20 cellular contexts compared by ENCODE assay signal in the genomic region with DNA sequence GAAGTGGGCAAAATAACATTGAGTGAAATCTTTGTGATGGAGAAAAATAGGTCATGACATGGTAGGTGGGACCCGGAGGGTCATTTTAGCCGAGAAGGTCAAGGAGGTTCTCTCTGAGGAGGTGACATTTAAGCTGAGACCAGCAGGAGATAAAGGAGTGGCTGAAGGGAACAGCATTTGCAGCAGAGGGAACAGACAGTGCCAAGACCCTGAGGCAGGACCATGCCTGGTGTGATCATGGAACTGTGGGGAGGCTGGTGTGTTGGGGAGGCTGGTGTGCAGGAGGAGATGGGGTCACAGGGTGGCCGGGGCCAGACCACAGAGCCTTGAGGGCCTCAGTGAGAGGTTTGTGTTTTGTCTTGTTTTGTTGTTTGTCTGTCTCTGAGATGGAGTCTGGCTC. TPM values are rescaled to one million over a fixed set of nuclear protein-coding genes. Genes with fewer than 3 reads are reported as not detected.
DNase-seq lines count a peak whose midpoint lies in the region; ATAC-seq, FAIRE-seq and TF ChIP-seq lines count a peak whose summit lies in the region.
"Had no signal": no experiment of that assay in that cellular context is flagged by ENCODE, and none has a peak within 500 bp of the region (broad histone marks: within the 10 kb centered on the region; RNA-seq: fewer than 3 reads in every experiment).

No MANE protein-coding gene starts in this region.

- H3K36me3 ChIP-seq in kidney (ENCODE audit: control insufficient read depth in 1 of 2, insufficient read depth in 2 of 2, low read length in 2 of 2) = no peaks in the 10 kb centered on the region

- TF ChIP-seq CTCF in CD4-positive, alpha-beta T cell (IDR thresholded peaks at IDR 0.05) = no peak
- TF ChIP-seq CTCF in mesothelial cell of epicardium (IDR thresholded peaks at IDR 0.05; ENCODE audit: unreplicated experiment) = no peak
- no peak for TF ChIP-seq CTCF in kidney (IDR thresholded peaks at IDR 0.05; ENCODE audit: borderline replicate concordance, extremely low read depth, insufficient read depth)

- H3K27ac Mint-ChIP-seq in activated CD4-positive, alpha-beta T cell treated with anti-CD3 and anti-CD28 coated beads, Interleukin-2, amount 10 ng/mL, durations not matched to agents 7 days and 5 days = peak overlapping the region; percentile 66
- H3K27ac Mint-ChIP-seq in CD4-positive, alpha-beta T cell = peak overlapping the region; percentile 57
- H3K27ac Mint-ChIP-seq in activated CD4-positive, alpha-beta memory T cell treated with anti-CD3 and anti-CD28 coated beads for 36 hours = peak overlapping the region; percentile 31
- H3K27ac Mint-ChIP-seq in mesothelial cell of epicardium = peak overlapping the region; percentile 40

- H3K27me3 ChIP-seq in CD4-positive, alpha-beta T cell (ENCODE audit: control insufficient read depth, insufficient read depth, low read length) = no peaks in the 10 kb centered on the region

- H3K27ac ChIP-seq in CD4-positive, alpha-beta T cell (ENCODE audit: low read depth, low read length) = no peak overlapping the region
- no peak overlapping the region for H3K27ac ChIP-seq in kidney (ENCODE audit: low read depth in 2 of 2, low read length in 2 of 2)
- H3K27ac ChIP-seq: RWPE1 had no signal

- no peak for DNase-seq in activated CD4-positive, alpha-beta T cell treated with anti-CD3 and anti-CD28 coated beads, Interleukin-2, amount 10 ng/mL, durations not matched to agents 7 days and 5 days
- no peak for DNase-seq in activated CD4-positive, alpha-beta T cell treated with anti-CD3 and anti-CD28 coated beads, Interleukin-2, amount 50 U/mL, for 4 hours
- DNase-seq in CD4-positive, alpha-beta T cell = no peak
- no peak for DNase-seq in activated CD4-positive, alpha-beta memory T cell treated with anti-CD3 and anti-CD28 coated beads for 36 hours
- no peak for DNase-seq in mesothelial cell of epicardium (ENCODE audit: low spot score in 2 of 2, unreplicated experiment in 2 of 2)
- no peak for DNase-seq in mucosa of gallbladder (ENCODE audit: low spot score)
- DNase-seq in kidney = no peak
- DNase-seq: 8988T, C1 segment of cervical spinal cord, DMS79 treated with DMSO at 0.1 percent for 48 hours, HCEC 1CT, NCI-H1436 treated with DMSO at 0.1 percent for 48 hours, NCI-H2081, NCI-H2227 treated with DMSO at 0.1 percent for 48 hours, NCI-H524 treated with DMSO at 0.1 percent for 48 hours, OCI-M1 had no signal

- no peak overlapping the region for H3K4me3 Mint-ChIP-seq in activated CD4-positive, alpha-beta T cell treated with anti-CD3 and anti-CD28 coated beads, Interleukin-2, amount 10 ng/mL, durations not matched to agents 7 days and 5 days
- H3K4me3 Mint-ChIP-seq in CD4-positive, alpha-beta T cell = no peak overlapping the region
- no peak overlapping the region for H3K4me3 Mint-ChIP-seq in activated CD4-positive, alpha-beta memory T cell treated with anti-CD3 and anti-CD28 coated beads for 36 hours
- H3K4me3 Mint-ChIP-seq in mesothelial cell of epicardium = no peak overlapping the region

- peaks cover 11% of the 10 kb centered on the region for H3K27me3 Mint-ChIP-seq in activated CD4-positive, alpha-beta T cell treated with anti-CD3 and anti-CD28 coated beads, Interleukin-2, amount 10 ng/mL, durations not matched to agents 7 days and 5 days
- no peaks in the 10 kb centered on the region for H3K27me3 Mint-ChIP-seq in CD4-positive, alpha-beta T cell
- peaks cover 7% of the 10 kb centered on the region for H3K27me3 Mint-ChIP-seq in activated CD4-positive, alpha-beta memory T cell treated with anti-CD3 and anti-CD28 coated beads for 36 hours
- H3K27me3 Mint-ChIP-seq in mesothelial cell of epicardium (ENCODE audit: low read depth) = no peaks in the 10 kb centered on the region

- FAIRE-seq in kidney (lab: Jason Lieb, UNC) = no peak
- FAIRE-seq: G401.6, GM12891 had no signal

- H3K9me3 Mint-ChIP-seq in activated CD4-positive, alpha-beta T cell treated with anti-CD3 and anti-CD28 coated beads, Interleukin-2, amount 10 ng/mL, durations not matched to agents 7 days and 5 days = peaks cover 3% of the 10 kb centered on the region
- H3K9me3 Mint-ChIP-seq in CD4-positive, alpha-beta T cell = no peaks in the 10 kb centered on the region
- peaks cover 3% of the 10 kb centered on the region for H3K9me3 Mint-ChIP-seq in activated CD4-positive, alpha-beta memory T cell treated with anti-CD3 and anti-CD28 coated beads for 36 hours
- no peaks in the 10 kb centered on the region for H3K9me3 Mint-ChIP-seq in mesothelial cell of epicardium

- no peak overlapping the region for H3K9ac ChIP-seq in kidney (ENCODE audit: low read length in 2 of 2)

- no peaks in the 10 kb centered on the region for H3K9me3 ChIP-seq in CD4-positive, alpha-beta T cell (ENCODE audit: control insufficient read depth, low read length)
- H3K9me3 ChIP-seq in kidney (ENCODE audit: control insufficient read depth in 1 of 2, low read length in 2 of 2) = no peaks in the 10 kb centered on the region

- peaks cover 0 to 3% of the 10 kb centered on the region in 2 donors for H3K4me1 ChIP-seq in kidney (ENCODE audit: control insufficient read depth in 1 of 2, insufficient read depth in 1 of 2, low read depth in 1 of 2, low read length in 2 of 2)

- intact Hi-C loops in CD4-positive, alpha-beta T cell (cut with DNase I, micrococcal nuclease) = no loop called here
- intact Hi-C loops in activated CD4-positive, alpha-beta memory T cell treated with anti-CD3 and anti-CD28 coated beads for 36 hours (cut with micrococcal nuclease) = no loop called here
- intact Hi-C loops in kidney (cut with DNase I) = no loop called here

- H3K4me1 Mint-ChIP-seq in activated CD4-positive, alpha-beta T cell treated with anti-CD3 and anti-CD28 coated beads, Interleukin-2, amount 10 ng/mL, durations not matched to agents 7 days and 5 days = peaks cover 79% of the 10 kb centered on the region
- peaks cover 62% of the 10 kb centered on the region for H3K4me1 Mint-ChIP-seq in CD4-positive, alpha-beta T cell (ENCODE audit: low read depth)
- peaks cover 54% of the 10 kb centered on the region for H3K4me1 Mint-ChIP-seq in activated CD4-positive, alpha-beta memory T cell treated with anti-CD3 and anti-CD28 coated beads for 36 hours (ENCODE audit: low read depth)
- peaks cover 19% of the 10 kb centered on the region for H3K4me1 Mint-ChIP-seq in mesothelial cell of epicardium

- ATAC-seq in CD4-positive, alpha-beta T cell (ENCODE audit: poor library complexity) = no peak
- ATAC-seq in HG02870 (IDR thresholded peaks at IDR 0.05; ENCODE audit: unreplicated experiment) = no peak

- CTCF ChIA-PET in activated CD4-positive, alpha-beta T cell treated with anti-CD3 and anti-CD28 coated beads, Interleukin-2, amount 10 ng/mL, durations not matched to agents 7 days and 5 days (lab: Charles Lee) = interaction anchor here (0.9 to 1.1 kb wide), 2 partner anchors 19 to 177 kb away, joined by 3 to 5 read pairs; no protein-coding TSS in a partner anchor
- CTCF ChIA-PET in CD4-positive, alpha-beta T cell (lab: Charles Lee) = no interaction called here
- CTCF ChIA-PET in activated CD4-positive, alpha-beta memory T cell treated with anti-CD3 and anti-CD28 coated beads for 36 hours (lab: Charles Lee) = no interaction called here

- peaks cover 4% of the 10 kb centered on the region for H3K36me3 Mint-ChIP-seq in activated CD4-positive, alpha-beta T cell treated with anti-CD3 and anti-CD28 coated beads, Interleukin-2, amount 10 ng/mL, durations not matched to agents 7 days and 5 days (ENCODE audit: low read depth)
- H3K36me3 Mint-ChIP-seq in CD4-positive, alpha-beta T cell (ENCODE audit: low read depth) = no peaks in the 10 kb centered on the region
- no peaks in the 10 kb centered on the region for H3K36me3 Mint-ChIP-seq in activated CD4-positive, alpha-beta memory T cell treated with anti-CD3 and anti-CD28 coated beads for 36 hours
- H3K36me3 Mint-ChIP-seq in mesothelial cell of epicardium = no peaks in the 10 kb centered on the region

- POLR2A ChIA-PET in activated CD4-positive, alpha-beta T cell treated with anti-CD3 and anti-CD28 coated beads, Interleukin-2, amount 10 ng/mL, durations not matched to agents 7 days and 5 days (lab: Charles Lee) = no interaction called here
- POLR2A ChIA-PET in CD4-positive, alpha-beta T cell (lab: Charles Lee) = interaction anchor here (0.6 kb wide), 1 partner anchor 68 kb away, joined by 3 read pairs; no protein-coding TSS in a partner anchor
- POLR2A ChIA-PET in activated CD4-positive, alpha-beta memory T cell treated with anti-CD3 and anti-CD28 coated beads for 36 hours (lab: Charles Lee) = no interaction called here

- H3K4me3 ChIP-seq in kidney (ENCODE audit: low read length in 2 of 2) = no peak overlapping the region

RNA-seq across cellular contexts. Expression of a gene that starts 59.4 kb away (rescaled TPM):
- 100 to 1,000 TPM; 253 to 255 TPM for total RNA-seq in activated CD4-positive, alpha-beta T cell treated with anti-CD3 and anti-CD28 coated beads, Interleukin-2, amount 10 ng/mL, durations not matched to agents 7 days and 5 days
- total RNA-seq in CD4-positive, alpha-beta T cell = 1,000 to 10,000 TPM; 1,201 to 1,291 TPM
- 1 to 10 TPM; 1.7 TPM for total RNA-seq in activated CD4-positive, alpha-beta memory T cell treated with anti-CD3 and anti-CD28 coated beads for 36 hours
- 10.9 to 12.8 TPM (median 12.3 TPM) in 3 replicates for total RNA-seq in mesothelial cell of epicardium
- total RNA-seq in mucosa of gallbladder = 91.4 TPM
- total RNA-seq in kidney = 131 TPM
- polyA plus RNA-seq in kidney (ENCODE audit: insufficient read depth, low read depth, low replicate concordance) = 114 TPM
